8 cellular contexts compared by ENCODE assay signal in the genomic region with DNA sequence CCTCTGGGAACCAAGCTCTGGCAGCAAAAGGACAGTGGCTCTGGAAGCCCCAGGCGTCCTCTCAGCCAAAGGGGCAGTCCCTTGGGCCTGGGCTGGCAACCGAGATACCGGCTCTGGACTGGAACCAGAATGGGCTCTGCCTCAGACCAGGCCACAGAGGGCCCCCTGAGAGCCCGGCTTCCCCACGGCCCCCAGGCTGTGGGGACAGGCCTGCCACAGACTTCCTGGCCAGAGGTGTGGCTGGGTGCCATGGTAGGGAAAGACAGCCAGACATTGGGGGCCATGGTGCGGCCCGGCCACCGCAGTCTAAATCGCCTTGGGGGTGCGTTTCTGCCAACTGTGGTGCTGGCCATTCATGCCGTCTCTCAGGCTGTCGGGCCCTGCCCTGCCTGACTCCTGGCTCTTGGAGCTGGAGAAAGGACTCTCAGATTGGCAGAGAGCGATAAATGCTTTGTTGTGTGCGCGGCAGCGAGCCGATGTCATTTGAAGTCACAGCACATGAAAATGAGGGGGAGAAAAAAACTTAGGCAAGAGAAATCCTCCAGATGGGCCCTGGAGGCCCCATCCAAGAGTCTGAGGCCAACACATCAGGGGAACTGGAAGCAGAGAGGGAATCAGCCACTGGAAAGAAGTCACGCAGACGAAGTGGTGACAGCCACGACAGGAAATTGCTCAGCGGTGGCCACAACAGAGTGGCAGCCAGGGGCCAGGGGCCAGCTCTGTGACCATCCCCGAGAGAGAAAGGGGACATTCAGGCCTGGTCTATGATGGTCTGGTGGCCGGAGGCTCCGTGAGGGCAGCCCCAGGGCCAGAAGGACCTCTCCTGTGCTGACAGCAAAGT. TPM values are rescaled to one million over a fixed set of nuclear protein-coding genes. Genes with fewer than 3 reads are reported as not detected.
DNase-seq lines count a peak whose midpoint lies in the region; ATAC-seq and TF ChIP-seq lines count a peak whose summit lies in the region.

No MANE protein-coding gene starts in this region.

- intact Hi-C loops in IMR-90 (cut with micrococcal nuclease) = loop anchor here (2.0 kb wide), 1 partner anchor 17 kb away; no protein-coding TSS in a partner anchor

- H3K23ac ChIP-seq in IMR-90 (ENCODE audit: low read depth, low read length) = peak overlapping the region; percentile 77

- H3K56ac ChIP-seq in IMR-90 (ENCODE audit: extremely low read depth, insufficient read depth, low read length) = peak overlapping the region; percentile 88

- peaks cover 38% of the 10 kb centered on the region for H3K9me1 ChIP-seq in IMR-90 (ENCODE audit: insufficient read depth, low read length)

- H3K18ac ChIP-seq in IMR-90 (ENCODE audit: low read depth, low read length) = peak overlapping the region; percentile 58

- TF ChIP-seq POLR2A in IMR-90 (IDR thresholded peaks at IDR 0.05; ENCODE audit: low read depth, low read length) = no peak

- peak overlapping the region; percentile 91 for H2BK120ac ChIP-seq in IMR-90 (ENCODE audit: low read depth, low read length)

- peak; percentile 36 for DNase-seq in IMR-90
- DNase-seq in amygdala (lab: John Stamatoyannopoulos, UW) = peak in 47 of 56 donors; percentile 26 to 82 (median 59)
- DNase-seq in kidney tubule cell (ENCODE audit: low spot score) = peak; percentile 34
- no peak for DNase-seq in stimulated activated naive B cell treated with anti-CD40 and anti-IgM and Interleukin-4, amounts not matched to agents 10 μg/mL and 1 μg/mL and 100 μg/mL, for 72 hours
- DNase-seq in RKO (ENCODE audit: low spot score) = no peak
- DNase-seq in HPDE6-E6E7 (ENCODE audit: extremely low spot score) = no peak
- DNase-seq in NCI-H748 (lab: John Stamatoyannopoulos, UW; ENCODE audit: unreplicated experiment) = no peak

- H3K79me1 ChIP-seq in IMR-90 (ENCODE audit: low read depth in 1 of 2, low read length in 2 of 2) = peaks cover 15 to 96% of the 10 kb centered on the region in 2 experiments; a peak in 3 of 4 replicates

- peak overlapping the region; percentile 53; the same call in 2 of the 3 replicates for H2BK15ac ChIP-seq in IMR-90 (ENCODE audit: low read depth, low read length)

- H3K4ac ChIP-seq in IMR-90 (ENCODE audit: low read depth, low read length) = peak overlapping the region; percentile 97

- peaks cover 68% of the 10 kb centered on the region for H4K20me1 ChIP-seq in IMR-90 (ENCODE audit: insufficient read depth, low read length)

- peak overlapping the region; percentile 94 for H2BK5ac ChIP-seq in IMR-90 (ENCODE audit: low read depth, low read length, poor library complexity, severe bottlenecking)

- H3K36me3 Mint-ChIP-seq in stimulated activated naive B cell treated with anti-CD40 and anti-IgM and Interleukin-4, amounts not matched to agents 10 μg/mL and 1 μg/mL and 100 μg/mL, for 72 hours = peaks cover 32 to 39% of the 10 kb centered on the region in 2 donors

- peak overlapping the region; percentile 83 for H4K5ac ChIP-seq in IMR-90 (ENCODE audit: low read depth, low read length)

- peak overlapping the region; percentile 82 to 95 for H4K8ac ChIP-seq in IMR-90 (ENCODE audit: low read depth in 2 of 2, low read length in 2 of 2)

- H2AK9ac ChIP-seq in IMR-90 (replicated peaks; ENCODE audit: low read depth, low read length, poor library complexity) = peak overlapping the region; percentile 92

- no peaks in the 10 kb centered on the region for H3K9me3 ChIP-seq in IMR-90 (ENCODE audit: control insufficient read depth, insufficient read depth, low read length)

- peak overlapping the region; percentile 90 for H3K27ac ChIP-seq in IMR-90 (ENCODE audit: insufficient read depth, low read length)

- peak overlapping the region; percentile 53 for H2AFZ ChIP-seq in IMR-90 (replicated peaks; ENCODE audit: low read length, poor library complexity)

- peak overlapping the region; percentile 64 for H3K9ac ChIP-seq in IMR-90 (ENCODE audit: low read depth, low read length)

- H3K27ac Mint-ChIP-seq in stimulated activated naive B cell treated with anti-CD40 and anti-IgM and Interleukin-4, amounts not matched to agents 10 μg/mL and 1 μg/mL and 100 μg/mL, for 72 hours = peak overlapping the region; percentile 97

- peaks cover 5% of the 10 kb centered on the region for H3K36me3 ChIP-seq in IMR-90 (ENCODE audit: control insufficient read depth, insufficient read depth, low read length)

- POLR2A ChIA-PET in IMR-90 (lab: Charles Lee; ENCODE audit: unreplicated experiment) = interaction anchor here (0.6 kb wide), 1 partner anchor 1817 kb away, joined by 3 read pairs; no protein-coding TSS in a partner anchor

- H3K27me3 Mint-ChIP-seq in stimulated activated naive B cell treated with anti-CD40 and anti-IgM and Interleukin-4, amounts not matched to agents 10 μg/mL and 1 μg/mL and 100 μg/mL, for 72 hours = no peaks in the 10 kb centered on the region

- H3K14ac ChIP-seq in IMR-90 (replicated peaks; ENCODE audit: low read depth, low read length) = peak overlapping the region; percentile 74

- peak overlapping the region; percentile 99 for H2AK5ac ChIP-seq in IMR-90 (ENCODE audit: low read depth, low read length)

- peak overlapping the region; percentile 85 for H4K91ac ChIP-seq in IMR-90 (ENCODE audit: insufficient read depth, low read depth, low read length)

- no TSS peak for BruUV-seq in IMR-90 (replicated peaks; lab: Mats Ljungman, UMichigan)

- dilution Hi-C loops in IMR-90 (cut with HindIII; ENCODE audit: low sequenced_read_pairs, unreplicated experiment) = no loop called here

- in situ Hi-C loops in IMR-90 (cut with MboI; ENCODE audit: low sequenced_read_pairs) = no loop called here

- peaks cover 57% of the 10 kb centered on the region for H3K4me1 ChIP-seq in IMR-90 (ENCODE audit: control insufficient read depth, insufficient read depth, low read length)

- H3K9me3 Mint-ChIP-seq in stimulated activated naive B cell treated with anti-CD40 and anti-IgM and Interleukin-4, amounts not matched to agents 10 μg/mL and 1 μg/mL and 100 μg/mL, for 72 hours = no peaks in the 10 kb centered on the region

- TF ChIP-seq RAD21 in IMR-90 (IDR thresholded peaks at IDR 0.05; ENCODE audit: low read length) = no peak

- no peaks in the 10 kb centered on the region for H3K27me3 ChIP-seq in IMR-90 (ENCODE audit: control insufficient read depth, insufficient read depth, low read length)

- H3K4me1 Mint-ChIP-seq in stimulated activated naive B cell treated with anti-CD40 and anti-IgM and Interleukin-4, amounts not matched to agents 10 μg/mL and 1 μg/mL and 100 μg/mL, for 72 hours = peaks cover 70 to 99% of the 10 kb centered on the region in 2 donors

- no peak overlapping the region for H3K4me3 ChIP-seq in IMR-90 (ENCODE audit: insufficient read depth, low read depth, low read length)

- ATAC-seq in IMR-90 (ENCODE audit: low read depth) = no peak
- ATAC-seq in stimulated activated naive B cell treated with anti-CD40 and anti-IgM and Interleukin-4, amounts not matched to agents 10 μg/mL and 1 μg/mL and 100 μg/mL, for 72 hours (replicated peaks) = no peak
- ATAC-seq in HG03439 (IDR thresholded peaks at IDR 0.05; ENCODE audit: unreplicated experiment) = no peak

- peak overlapping the region; percentile 86 for H2BK20ac ChIP-seq in IMR-90 (ENCODE audit: low read depth, low read length)

- TF ChIP-seq CTCF in IMR-90 (conservative IDR thresholded peaks at IDR 0.05; ENCODE audit: low read depth, low read length) = no peak

- WGBS in IMR-90 (ENCODE audit: extremely low coverage in 2 of 2, insufficient read length in 1 of 2), 2 experiments = 28% methylated on average over 19 of the region's 24 CpGs; no CpG with 5 or more reads in 1 of the 2 experiments

- CTCF ChIA-PET in IMR-90 (lab: Yijun Ruan, JAX) = interaction anchor here (0.9 kb wide), 1 partner anchor 15 kb away, joined by 3 read pairs; no protein-coding TSS in a partner anchor

- peak overlapping the region; percentile 48 for H3K4me2 ChIP-seq in IMR-90 (ENCODE audit: low read depth, low read length)

- peak overlapping the region; percentile 56 to 58 for H3K4me3 Mint-ChIP-seq in stimulated activated naive B cell treated with anti-CD40 and anti-IgM and Interleukin-4, amounts not matched to agents 10 μg/mL and 1 μg/mL and 100 μg/mL, for 72 hours

TF ChIP-seq in IMR-90, 13 proteins besides CTCF, POLR2A, EP300 and RAD21 (continues in another document):
- no peak for TF ChIP-seq FOS (IDR thresholded peaks at IDR 0.05; ENCODE audit: low read depth, low read length)
- no peak for TF ChIP-seq CEBPB (IDR thresholded peaks at IDR 0.05; ENCODE audit: low read depth, low read length)
- TF ChIP-seq ELK1 (IDR thresholded peaks at IDR 0.05; ENCODE audit: borderline replicate concordance, low read depth, low read length) = no peak
- no peak for TF ChIP-seq NFE2L2 (IDR thresholded peaks at IDR 0.05; ENCODE audit: low read depth, low read length)
- no peak for TF ChIP-seq MXI1 (IDR thresholded peaks at IDR 0.05; ENCODE audit: borderline replicate concordance, low read depth, low read length)
- no peak for TF ChIP-seq SMC3 (IDR thresholded peaks at IDR 0.05; ENCODE audit: low read depth, low read length)
- no peak for TF ChIP-seq RFX5 (IDR thresholded peaks at IDR 0.05; ENCODE audit: low read depth, low read length)

RNA-seq across cellular contexts. Expression of gene SH3GL1, which starts 26.5 kb away (rescaled TPM):
- 28.1 and 32.2 TPM in 2 replicates for total RNA-seq in IMR-90 (2012; rRNA removed)
- polyA plus RNA-seq in IMR-90 (2012; rRNA removed) = 138 and 161 TPM in 2 replicates
- polyA plus RNA-seq in IMR-90 (2012; cell fraction: cytosol; rRNA removed) = 103 and 170 TPM in 2 replicates
- 93.0 and 160 TPM in 2 replicates for polyA plus RNA-seq in IMR-90 (2012; cell fraction: nucleus; rRNA removed; ENCODE audit: low replicate concordance)

RNA-seq across cellular contexts. Expression of gene CHAF1A, which starts 28.6 kb away (rescaled TPM):
- total RNA-seq in IMR-90 (2012; rRNA removed) = 11.4 and 12.4 TPM in 2 replicates
- 22.9 and 26.7 TPM in 2 replicates for polyA plus RNA-seq in IMR-90 (2012; rRNA removed)
- polyA plus RNA-seq in IMR-90 (2012; cell fraction: cytosol; rRNA removed) = 16.1 and 20.9 TPM in 2 replicates
- 18.2 and 45.9 TPM in 2 replicates for polyA plus RNA-seq in IMR-90 (2012; cell fraction: nucleus; rRNA removed; ENCODE audit: low replicate concordance)

RNA-seq across cellular contexts. Expression of gene MPND, which starts 30.5 kb away (rescaled TPM):
- 2.3 and 3.3 TPM in 2 replicates for total RNA-seq in IMR-90 (2012; rRNA removed)
- 8.1 and 9.8 TPM in 2 replicates for polyA plus RNA-seq in IMR-90 (2012; rRNA removed)
- 12.5 and 13.1 TPM in 2 replicates for polyA plus RNA-seq in IMR-90 (2012; cell fraction: cytosol; rRNA removed)
- 4.6 and 9.8 TPM in 2 replicates for polyA plus RNA-seq in IMR-90 (2012; cell fraction: nucleus; rRNA removed; ENCODE audit: low replicate concordance)

RNA-seq across cellular contexts. Expression of gene STAP2, which starts 35.2 kb away (rescaled TPM):
- 1.3 and 1.4 TPM in 2 replicates for total RNA-seq in IMR-90 (2012; rRNA removed)
- polyA plus RNA-seq in IMR-90 (2012; rRNA removed) = 3.2 and 3.4 TPM in 2 replicates
- polyA plus RNA-seq in IMR-90 (2012; cell fraction: cytosol; rRNA removed) = 7.1 and 7.7 TPM in 2 replicates
- 10.0 and 17.1 TPM in 2 replicates for polyA plus RNA-seq in IMR-90 (2012; cell fraction: nucleus; rRNA removed; ENCODE audit: low replicate concordance)

Comparison
In these comparisons a context has a peak if more than half of its experiments do, and no peak if none do; other contexts are left out.
1. DNase-seq: peak in IMR-90 (single experiment), amygdala (47 of 56) and kidney tubule cell (single experiment); none in stimulated activated naive B cell treated with anti-CD40 and anti-IgM and Interleukin-4, amounts not matched to agents 10 μg/mL and 1 μg/mL and 100 μg/mL, for 72 hours (single experiment), RKO (single experiment), HPDE6-E6E7 (single experiment) and NCI-H748 (single experiment).